ENCODE assay signal across 1 cellular context in the genomic region with DNA sequence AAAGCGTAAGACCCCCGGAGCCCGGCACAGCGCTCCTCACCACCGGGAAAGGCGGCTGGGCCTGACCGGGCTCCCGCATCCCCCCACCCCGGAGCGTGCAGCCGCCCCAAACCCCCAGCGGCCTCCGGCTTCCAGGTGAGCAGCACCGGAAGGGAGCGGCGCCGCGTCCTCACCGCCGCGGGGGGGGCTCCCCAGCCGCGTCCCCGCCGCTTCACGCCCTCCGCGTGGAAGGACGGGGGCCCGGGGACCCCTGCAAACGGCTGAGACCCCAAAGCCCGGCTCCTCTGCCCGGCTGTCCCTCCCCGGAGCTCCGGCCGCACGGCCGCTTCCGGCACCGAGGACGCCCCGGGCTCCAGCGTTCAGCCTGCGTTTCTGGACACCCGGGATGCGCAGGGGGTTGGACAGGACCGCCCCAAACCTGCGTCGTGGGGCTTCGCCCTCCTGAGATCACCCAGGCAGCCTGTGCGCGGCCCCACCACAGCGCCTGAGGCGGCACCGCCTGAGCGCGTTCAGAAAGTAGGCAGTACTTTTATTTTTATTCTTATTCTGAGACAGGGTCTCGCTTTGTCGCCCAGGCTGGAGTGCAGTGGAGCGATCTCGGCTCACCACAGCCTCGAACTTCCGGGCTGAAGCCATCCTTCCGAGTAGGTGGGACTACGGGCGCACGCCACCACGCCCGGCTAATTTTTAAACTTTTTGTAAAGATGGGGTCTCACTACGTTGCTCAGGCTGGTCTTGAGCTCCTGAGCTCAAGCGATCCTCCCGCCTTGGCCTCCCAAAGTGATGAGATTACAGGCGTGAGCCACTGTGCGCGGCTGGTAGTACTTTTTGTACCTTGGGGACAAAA.
TF ChIP-seq lines count a peak whose summit lies in the region.

No MANE protein-coding gene starts in this region.

TF ChIP-seq in HepG2, 621 proteins besides CTCF, POLR2A, EP300 and RAD21 (continued from another document and continues in another):
- TF ChIP-seq, protein P1, sequence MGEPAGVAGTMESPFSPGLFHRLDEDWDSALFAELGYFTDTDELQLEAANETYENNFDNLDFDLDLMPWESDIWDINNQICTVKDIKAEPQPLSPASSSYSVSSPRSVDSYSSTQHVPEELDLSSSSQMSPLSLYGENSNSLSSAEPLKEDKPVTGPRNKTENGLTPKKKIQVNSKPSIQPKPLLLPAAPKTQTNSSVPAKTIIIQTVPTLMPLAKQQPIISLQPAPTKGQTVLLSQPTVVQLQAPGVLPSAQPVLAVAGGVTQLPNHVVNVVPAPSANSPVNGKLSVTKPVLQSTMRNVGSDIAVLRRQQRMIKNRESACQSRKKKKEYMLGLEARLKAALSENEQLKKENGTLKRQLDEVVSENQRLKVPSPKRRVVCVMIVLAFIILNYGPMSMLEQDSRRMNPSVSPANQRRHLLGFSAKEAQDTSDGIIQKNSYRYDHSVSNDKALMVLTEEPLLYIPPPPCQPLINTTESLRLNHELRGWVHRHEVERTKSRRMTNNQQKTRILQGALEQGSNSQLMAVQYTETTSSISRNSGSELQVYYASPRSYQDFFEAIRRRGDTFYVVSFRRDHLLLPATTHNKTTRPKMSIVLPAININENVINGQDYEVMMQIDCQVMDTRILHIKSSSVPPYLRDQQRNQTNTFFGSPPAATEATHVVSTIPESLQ (CRISPR knock-in tag; conservative IDR thresholded peaks at IDR 0.05), result no peak
- TF ChIP-seq ZNF644 (CRISPR knock-in tag; IDR thresholded peaks at IDR 0.05; ENCODE audit: low read depth) (no peak), RBFOX2 (IDR thresholded peaks at IDR 0.05; ENCODE audit: low read depth, low read length) (peak; percentile 82), STAG1 (CRISPR knock-in tag; IDR thresholded peaks at IDR 0.05) (no peak), FOSL2 (CRISPR knock-in tag; IDR thresholded peaks at IDR 0.05) (no peak), TBX2 (CRISPR knock-in tag; IDR thresholded peaks at IDR 0.05; ENCODE audit: borderline replicate concordance) (peak; percentile 29; the same call in 1 of the 2 replicates), ZNF674 (CRISPR knock-in tag; IDR thresholded peaks at IDR 0.05; ENCODE audit: low read depth) (no peak), DNMT3B (CRISPR knock-in tag; conservative IDR thresholded peaks at IDR 0.05) (no peak), SKI (IDR thresholded peaks at IDR 0.05; ENCODE audit: partially characterized antibody) (no peak), KLF16 (CRISPR knock-in tag; IDR thresholded peaks at IDR 0.05) (no peak), NFE2 (CRISPR knock-in tag; IDR thresholded peaks at IDR 0.05) (no peak), NFE2L2 (IDR thresholded peaks at IDR 0.05; ENCODE audit: low read length) (no peak), FOXC1 (CRISPR knock-in tag; IDR thresholded peaks at IDR 0.05; ENCODE audit: borderline replicate concordance) (no peak), MXI1 (IDR thresholded peaks at IDR 0.05; ENCODE audit: borderline replicate concordance, low read depth, low read length) (no peak), ATF7-NPFF (CRISPR knock-in tag; IDR thresholded peaks at IDR 0.05; ENCODE audit: low read depth) (peak; percentile 45; the same call in 1 of the 2 replicates), KLF12 (CRISPR knock-in tag; IDR thresholded peaks at IDR 0.05; ENCODE audit: borderline replicate concordance) (no peak), ZZZ3 (CRISPR knock-in tag; IDR thresholded peaks at IDR 0.05; ENCODE audit: borderline replicate concordance) (no peak), GATAD2A (CRISPR knock-in tag; IDR thresholded peaks at IDR 0.05) (0 out of 2 replicates have a peak, but pooled peaks have one; percentile 11), KDM5A (IDR thresholded peaks at IDR 0.05; ENCODE audit: borderline replicate concordance, low read length) (no peak), FIP1L1 (IDR thresholded peaks at IDR 0.05; ENCODE audit: borderline replicate concordance, insufficient read depth, low read depth, low read length) (no peak), ZNF782 (CRISPR knock-in tag; IDR thresholded peaks at IDR 0.05; ENCODE audit: borderline replicate concordance) (no peak), KAT2B (IDR thresholded peaks at IDR 0.05; ENCODE audit: borderline replicate concordance, low read depth, low read length) (no peak), ARHGAP35 (CRISPR knock-in tag; IDR thresholded peaks at IDR 0.05; ENCODE audit: borderline replicate concordance) (no peak)
- TF ChIP-seq, protein P2, sequence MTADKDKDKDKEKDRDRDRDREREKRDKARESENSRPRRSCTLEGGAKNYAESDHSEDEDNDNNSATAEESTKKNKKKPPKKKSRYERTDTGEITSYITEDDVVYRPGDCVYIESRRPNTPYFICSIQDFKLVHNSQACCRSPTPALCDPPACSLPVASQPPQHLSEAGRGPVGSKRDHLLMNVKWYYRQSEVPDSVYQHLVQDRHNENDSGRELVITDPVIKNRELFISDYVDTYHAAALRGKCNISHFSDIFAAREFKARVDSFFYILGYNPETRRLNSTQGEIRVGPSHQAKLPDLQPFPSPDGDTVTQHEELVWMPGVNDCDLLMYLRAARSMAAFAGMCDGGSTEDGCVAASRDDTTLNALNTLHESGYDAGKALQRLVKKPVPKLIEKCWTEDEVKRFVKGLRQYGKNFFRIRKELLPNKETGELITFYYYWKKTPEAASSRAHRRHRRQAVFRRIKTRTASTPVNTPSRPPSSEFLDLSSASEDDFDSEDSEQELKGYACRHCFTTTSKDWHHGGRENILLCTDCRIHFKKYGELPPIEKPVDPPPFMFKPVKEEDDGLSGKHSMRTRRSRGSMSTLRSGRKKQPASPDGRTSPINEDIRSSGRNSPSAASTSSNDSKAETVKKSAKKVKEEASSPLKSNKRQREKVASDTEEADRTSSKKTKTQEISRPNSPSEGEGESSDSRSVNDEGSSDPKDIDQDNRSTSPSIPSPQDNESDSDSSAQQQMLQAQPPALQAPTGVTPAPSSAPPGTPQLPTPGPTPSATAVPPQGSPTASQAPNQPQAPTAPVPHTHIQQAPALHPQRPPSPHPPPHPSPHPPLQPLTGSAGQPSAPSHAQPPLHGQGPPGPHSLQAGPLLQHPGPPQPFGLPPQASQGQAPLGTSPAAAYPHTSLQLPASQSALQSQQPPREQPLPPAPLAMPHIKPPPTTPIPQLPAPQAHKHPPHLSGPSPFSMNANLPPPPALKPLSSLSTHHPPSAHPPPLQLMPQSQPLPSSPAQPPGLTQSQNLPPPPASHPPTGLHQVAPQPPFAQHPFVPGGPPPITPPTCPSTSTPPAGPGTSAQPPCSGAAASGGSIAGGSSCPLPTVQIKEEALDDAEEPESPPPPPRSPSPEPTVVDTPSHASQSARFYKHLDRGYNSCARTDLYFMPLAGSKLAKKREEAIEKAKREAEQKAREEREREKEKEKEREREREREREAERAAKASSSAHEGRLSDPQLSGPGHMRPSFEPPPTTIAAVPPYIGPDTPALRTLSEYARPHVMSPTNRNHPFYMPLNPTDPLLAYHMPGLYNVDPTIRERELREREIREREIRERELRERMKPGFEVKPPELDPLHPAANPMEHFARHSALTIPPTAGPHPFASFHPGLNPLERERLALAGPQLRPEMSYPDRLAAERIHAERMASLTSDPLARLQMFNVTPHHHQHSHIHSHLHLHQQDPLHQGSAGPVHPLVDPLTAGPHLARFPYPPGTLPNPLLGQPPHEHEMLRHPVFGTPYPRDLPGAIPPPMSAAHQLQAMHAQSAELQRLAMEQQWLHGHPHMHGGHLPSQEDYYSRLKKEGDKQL (CRISPR knock-in tag; IDR thresholded peaks at IDR 0.05; ENCODE audit: low read depth), result no peak
- TF ChIP-seq, protein P3, sequence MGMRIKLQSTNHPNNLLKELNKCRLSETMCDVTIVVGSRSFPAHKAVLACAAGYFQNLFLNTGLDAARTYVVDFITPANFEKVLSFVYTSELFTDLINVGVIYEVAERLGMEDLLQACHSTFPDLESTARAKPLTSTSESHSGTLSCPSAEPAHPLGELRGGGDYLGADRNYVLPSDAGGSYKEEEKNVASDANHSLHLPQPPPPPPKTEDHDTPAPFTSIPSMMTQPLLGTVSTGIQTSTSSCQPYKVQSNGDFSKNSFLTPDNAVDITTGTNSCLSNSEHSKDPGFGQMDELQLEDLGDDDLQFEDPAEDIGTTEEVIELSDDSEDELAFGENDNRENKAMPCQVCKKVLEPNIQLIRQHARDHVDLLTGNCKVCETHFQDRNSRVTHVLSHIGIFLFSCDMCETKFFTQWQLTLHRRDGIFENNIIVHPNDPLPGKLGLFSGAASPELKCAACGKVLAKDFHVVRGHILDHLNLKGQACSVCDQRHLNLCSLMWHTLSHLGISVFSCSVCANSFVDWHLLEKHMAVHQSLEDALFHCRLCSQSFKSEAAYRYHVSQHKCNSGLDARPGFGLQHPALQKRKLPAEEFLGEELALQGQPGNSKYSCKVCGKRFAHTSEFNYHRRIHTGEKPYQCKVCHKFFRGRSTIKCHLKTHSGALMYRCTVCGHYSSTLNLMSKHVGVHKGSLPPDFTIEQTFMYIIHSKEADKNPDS (CRISPR knock-in tag; IDR thresholded peaks at IDR 0.05), result no peak
- TF ChIP-seq, protein P4, sequence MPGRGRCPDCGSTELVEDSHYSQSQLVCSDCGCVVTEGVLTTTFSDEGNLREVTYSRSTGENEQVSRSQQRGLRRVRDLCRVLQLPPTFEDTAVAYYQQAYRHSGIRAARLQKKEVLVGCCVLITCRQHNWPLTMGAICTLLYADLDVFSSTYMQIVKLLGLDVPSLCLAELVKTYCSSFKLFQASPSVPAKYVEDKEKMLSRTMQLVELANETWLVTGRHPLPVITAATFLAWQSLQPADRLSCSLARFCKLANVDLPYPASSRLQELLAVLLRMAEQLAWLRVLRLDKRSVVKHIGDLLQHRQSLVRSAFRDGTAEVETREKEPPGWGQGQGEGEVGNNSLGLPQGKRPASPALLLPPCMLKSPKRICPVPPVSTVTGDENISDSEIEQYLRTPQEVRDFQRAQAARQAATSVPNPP (CRISPR knock-in tag; IDR thresholded peaks at IDR 0.05), result no peak
- TF ChIP-seq, protein P5, sequence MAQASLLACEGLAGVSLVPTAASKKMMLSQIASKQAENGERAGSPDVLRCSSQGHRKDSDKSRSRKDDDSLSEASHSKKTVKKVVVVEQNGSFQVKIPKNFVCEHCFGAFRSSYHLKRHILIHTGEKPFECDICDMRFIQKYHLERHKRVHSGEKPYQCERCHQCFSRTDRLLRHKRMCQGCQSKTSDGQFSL (CRISPR knock-in tag; IDR thresholded peaks at IDR 0.05), result no peak
- TF ChIP-seq, protein P6, sequence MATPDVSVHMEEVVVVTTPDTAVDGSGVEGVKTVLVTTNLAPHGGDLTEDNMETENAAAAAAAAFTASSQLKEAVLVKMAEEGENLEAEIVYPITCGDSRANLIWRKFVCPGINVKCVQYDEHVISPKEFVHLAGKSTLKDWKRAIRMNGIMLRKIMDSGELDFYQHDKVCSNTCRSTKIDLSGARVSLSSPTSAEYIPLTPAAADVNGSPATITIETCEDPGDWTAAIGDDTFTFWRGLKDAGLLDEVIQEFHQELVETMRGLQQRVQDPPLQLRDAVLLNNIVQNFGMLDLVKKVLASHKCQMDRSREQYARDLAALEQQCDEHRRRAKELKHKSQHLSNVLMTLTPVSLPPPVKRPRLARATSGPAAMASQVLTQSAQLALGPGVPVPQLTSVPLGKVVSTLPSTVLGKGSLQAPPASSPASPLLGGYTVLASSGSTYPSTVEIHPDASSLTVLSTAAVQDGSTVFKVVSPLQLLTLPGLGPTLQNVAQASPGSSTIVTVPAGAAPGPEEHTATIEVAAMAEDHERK (CRISPR knock-in tag; IDR thresholded peaks at IDR 0.05; ENCODE audit: low read depth), result no peak
- TF ChIP-seq, protein P7, sequence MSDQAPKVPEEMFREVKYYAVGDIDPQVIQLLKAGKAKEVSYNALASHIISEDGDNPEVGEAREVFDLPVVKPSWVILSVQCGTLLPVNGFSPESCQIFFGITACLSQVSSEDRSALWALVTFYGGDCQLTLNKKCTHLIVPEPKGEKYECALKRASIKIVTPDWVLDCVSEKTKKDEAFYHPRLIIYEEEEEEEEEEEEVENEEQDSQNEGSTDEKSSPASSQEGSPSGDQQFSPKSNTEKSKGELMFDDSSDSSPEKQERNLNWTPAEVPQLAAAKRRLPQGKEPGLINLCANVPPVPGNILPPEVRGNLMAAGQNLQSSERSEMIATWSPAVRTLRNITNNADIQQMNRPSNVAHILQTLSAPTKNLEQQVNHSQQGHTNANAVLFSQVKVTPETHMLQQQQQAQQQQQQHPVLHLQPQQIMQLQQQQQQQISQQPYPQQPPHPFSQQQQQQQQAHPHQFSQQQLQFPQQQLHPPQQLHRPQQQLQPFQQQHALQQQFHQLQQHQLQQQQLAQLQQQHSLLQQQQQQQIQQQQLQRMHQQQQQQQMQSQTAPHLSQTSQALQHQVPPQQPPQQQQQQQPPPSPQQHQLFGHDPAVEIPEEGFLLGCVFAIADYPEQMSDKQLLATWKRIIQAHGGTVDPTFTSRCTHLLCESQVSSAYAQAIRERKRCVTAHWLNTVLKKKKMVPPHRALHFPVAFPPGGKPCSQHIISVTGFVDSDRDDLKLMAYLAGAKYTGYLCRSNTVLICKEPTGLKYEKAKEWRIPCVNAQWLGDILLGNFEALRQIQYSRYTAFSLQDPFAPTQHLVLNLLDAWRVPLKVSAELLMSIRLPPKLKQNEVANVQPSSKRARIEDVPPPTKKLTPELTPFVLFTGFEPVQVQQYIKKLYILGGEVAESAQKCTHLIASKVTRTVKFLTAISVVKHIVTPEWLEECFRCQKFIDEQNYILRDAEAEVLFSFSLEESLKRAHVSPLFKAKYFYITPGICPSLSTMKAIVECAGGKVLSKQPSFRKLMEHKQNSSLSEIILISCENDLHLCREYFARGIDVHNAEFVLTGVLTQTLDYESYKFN (CRISPR knock-in tag; conservative IDR thresholded peaks at IDR 0.05), result no peak
- TF ChIP-seq, protein P8, sequence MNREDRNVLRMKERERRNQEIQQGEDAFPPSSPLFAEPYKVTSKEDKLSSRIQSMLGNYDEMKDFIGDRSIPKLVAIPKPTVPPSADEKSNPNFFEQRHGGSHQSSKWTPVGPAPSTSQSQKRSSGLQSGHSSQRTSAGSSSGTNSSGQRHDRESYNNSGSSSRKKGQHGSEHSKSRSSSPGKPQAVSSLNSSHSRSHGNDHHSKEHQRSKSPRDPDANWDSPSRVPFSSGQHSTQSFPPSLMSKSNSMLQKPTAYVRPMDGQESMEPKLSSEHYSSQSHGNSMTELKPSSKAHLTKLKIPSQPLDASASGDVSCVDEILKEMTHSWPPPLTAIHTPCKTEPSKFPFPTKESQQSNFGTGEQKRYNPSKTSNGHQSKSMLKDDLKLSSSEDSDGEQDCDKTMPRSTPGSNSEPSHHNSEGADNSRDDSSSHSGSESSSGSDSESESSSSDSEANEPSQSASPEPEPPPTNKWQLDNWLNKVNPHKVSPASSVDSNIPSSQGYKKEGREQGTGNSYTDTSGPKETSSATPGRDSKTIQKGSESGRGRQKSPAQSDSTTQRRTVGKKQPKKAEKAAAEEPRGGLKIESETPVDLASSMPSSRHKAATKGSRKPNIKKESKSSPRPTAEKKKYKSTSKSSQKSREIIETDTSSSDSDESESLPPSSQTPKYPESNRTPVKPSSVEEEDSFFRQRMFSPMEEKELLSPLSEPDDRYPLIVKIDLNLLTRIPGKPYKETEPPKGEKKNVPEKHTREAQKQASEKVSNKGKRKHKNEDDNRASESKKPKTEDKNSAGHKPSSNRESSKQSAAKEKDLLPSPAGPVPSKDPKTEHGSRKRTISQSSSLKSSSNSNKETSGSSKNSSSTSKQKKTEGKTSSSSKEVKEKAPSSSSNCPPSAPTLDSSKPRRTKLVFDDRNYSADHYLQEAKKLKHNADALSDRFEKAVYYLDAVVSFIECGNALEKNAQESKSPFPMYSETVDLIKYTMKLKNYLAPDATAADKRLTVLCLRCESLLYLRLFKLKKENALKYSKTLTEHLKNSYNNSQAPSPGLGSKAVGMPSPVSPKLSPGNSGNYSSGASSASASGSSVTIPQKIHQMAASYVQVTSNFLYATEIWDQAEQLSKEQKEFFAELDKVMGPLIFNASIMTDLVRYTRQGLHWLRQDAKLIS (CRISPR knock-in tag; IDR thresholded peaks at IDR 0.05), result no peak
- TF ChIP-seq, protein P9, sequence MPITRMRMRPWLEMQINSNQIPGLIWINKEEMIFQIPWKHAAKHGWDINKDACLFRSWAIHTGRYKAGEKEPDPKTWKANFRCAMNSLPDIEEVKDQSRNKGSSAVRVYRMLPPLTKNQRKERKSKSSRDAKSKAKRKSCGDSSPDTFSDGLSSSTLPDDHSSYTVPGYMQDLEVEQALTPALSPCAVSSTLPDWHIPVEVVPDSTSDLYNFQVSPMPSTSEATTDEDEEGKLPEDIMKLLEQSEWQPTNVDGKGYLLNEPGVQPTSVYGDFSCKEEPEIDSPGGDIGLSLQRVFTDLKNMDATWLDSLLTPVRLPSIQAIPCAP (CRISPR knock-in tag; IDR thresholded peaks at IDR 0.05; ENCODE audit: low read depth), result no peak
